In the genomic region with DNA sequence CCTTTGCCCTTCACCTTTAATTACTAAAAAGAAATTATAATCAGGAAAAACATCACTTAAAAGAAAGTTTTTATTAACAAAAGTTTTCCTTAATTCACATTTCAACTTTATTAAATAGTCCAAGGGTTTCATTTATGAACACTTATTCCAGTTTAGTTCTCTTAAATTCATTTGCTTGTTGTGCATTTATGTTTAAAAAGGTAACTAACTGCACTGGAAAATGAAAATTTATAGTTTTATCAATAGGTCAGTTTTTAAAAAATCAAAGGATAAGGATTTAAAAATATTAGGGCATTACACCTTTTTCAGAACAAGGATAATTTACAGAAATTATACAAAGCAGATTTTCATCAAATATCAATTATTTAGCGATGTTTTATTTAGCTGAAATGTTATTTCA, we compare ENCODE assay signal across 10 cellular contexts. TPM values are rescaled to one million over a fixed set of nuclear protein-coding genes. Genes with fewer than 3 reads are reported as not detected.
DNase-seq lines count a peak whose midpoint lies in the region; ATAC-seq, FAIRE-seq and TF ChIP-seq lines count a peak whose summit lies in the region.
"Had no signal": no experiment of that assay in that cellular context is flagged by ENCODE, and none has a peak within 500 bp of the region (broad histone marks: within the 10 kb centered on the region; RNA-seq: fewer than 3 reads in every experiment).

No MANE protein-coding gene starts in this region.

- peaks cover 62% of the 10 kb centered on the region for H3K79me2 ChIP-seq in keratinocyte (ENCODE audit: control insufficient read depth, insufficient read depth, low read length)

- WGBS in suprapubic skin, result 97% methylated on average over 1 of the region's 1 CpG

- H2AFZ ChIP-seq in keratinocyte (ENCODE audit: control insufficient read depth, low read length), result peak overlapping the region; percentile 44

- peaks cover 3% of the 10 kb centered on the region for H4K20me1 ChIP-seq in keratinocyte (ENCODE audit: control insufficient read depth, extremely low read depth, insufficient read depth, low read length)

- TF ChIP-seq EP300 in suprapubic skin (IDR thresholded peaks at IDR 0.05), result no peak

- no peak for TF ChIP-seq POLR2A in suprapubic skin (IDR thresholded peaks at IDR 0.05)

- no peak for DNase-seq in activated CD8-positive, alpha-beta memory T cell treated with anti-CD3 and anti-CD28 coated beads, Interleukin-2, amount 10 ng/mL, durations not matched to agents 7 days and 5 days
- no peak for DNase-seq in activated CD8-positive, alpha-beta memory T cell treated with anti-CD3 and anti-CD28 coated beads, Interleukin-2, amount 50 U/mL, for 4 hours
- DNase-seq in keratinocyte (ENCODE audit: low read depth, low spot score), result no peak
- no peak for DNase-seq in suprapubic skin (ENCODE audit: low spot score in 2 of 2)
- DNase-seq in foreskin melanocyte, result no peak
- no peak for DNase-seq in DMS153 (lab: John Stamatoyannopoulos, UW)
- DNase-seq: NK-92 treated with Interleukin-12 subunit alpha and Interleukin-12 subunit beta, amount 100 ng/mL, for 24 hours had no signal

- peak overlapping the region; percentile 81 for H3K9ac ChIP-seq in keratinocyte (ENCODE audit: control insufficient read depth, extremely low read depth, insufficient read depth, low read length)

- peaks cover 30 to 41% of the 10 kb centered on the region in 2 experiments for H3K36me3 ChIP-seq in keratinocyte (ENCODE audit: control insufficient read depth in 2 of 2, extremely low read depth in 1 of 2, insufficient read depth in 2 of 2, low read length in 2 of 2)
- peaks cover 53% of the 10 kb centered on the region for H3K36me3 ChIP-seq in suprapubic skin

- H3K9me3 Mint-ChIP-seq in activated CD8-positive, alpha-beta memory T cell treated with anti-CD3 and anti-CD28 coated beads, Interleukin-2, amount 10 ng/mL, durations not matched to agents 7 days and 5 days (ENCODE audit: low read depth), result no peaks in the 10 kb centered on the region
- H3K9me3 Mint-ChIP-seq in activated T-helper 17 cell treated with anti-CD3 and anti-CD28 coated beads, Interleukin-2, amount 50 U/mL, for 72 hours, result no peaks in the 10 kb centered on the region

- no peak for FAIRE-seq in keratinocyte (lab: Jason Lieb, UNC)
- FAIRE-seq: colon had no signal

- H3K4me1 ChIP-seq in keratinocyte (ENCODE audit: control insufficient read depth, extremely low read depth, insufficient read depth, low read length) (peaks cover 30% of the 10 kb centered on the region), suprapubic skin (peaks cover 39% of the 10 kb centered on the region)

- H3K27ac ChIP-seq in keratinocyte (ENCODE audit: control insufficient read depth, insufficient read depth, low read length) (peak overlapping the region; percentile 64), suprapubic skin (no peak overlapping the region)

- H3K9me3 ChIP-seq in keratinocyte (ENCODE audit: control insufficient read depth, low read depth, low read length) (no peaks in the 10 kb centered on the region), suprapubic skin (no peaks in the 10 kb centered on the region)

- H3K27ac Mint-ChIP-seq in activated CD8-positive, alpha-beta memory T cell treated with anti-CD3 and anti-CD28 coated beads, Interleukin-2, amount 10 ng/mL, durations not matched to agents 7 days and 5 days, result peak overlapping the region; percentile 87
- peak overlapping the region; percentile 40 for H3K27ac Mint-ChIP-seq in activated T-helper 17 cell treated with anti-CD3 and anti-CD28 coated beads, Interleukin-2, amount 50 U/mL, for 72 hours

- no peak for TF ChIP-seq CTCF in keratinocyte (optimal IDR thresholded peaks at IDR 0.05 in 1 of 3, IDR thresholded peaks at IDR 0.05 in 1 of 3, conservative IDR thresholded peaks at IDR 0.05 in 1 of 3; ENCODE audit: extremely low read depth in 1 of 3, insufficient read depth in 2 of 3, low read length in 3 of 3)
- no peak for TF ChIP-seq CTCF in suprapubic skin (IDR thresholded peaks at IDR 0.05)

- no peak for ATAC-seq in activated CD8-positive, alpha-beta memory T cell treated with anti-CD3 and anti-CD28 coated beads, Interleukin-2, amount 10 ng/mL, durations not matched to agents 7 days and 5 days
- ATAC-seq in activated T-helper 17 cell treated with anti-CD3 and anti-CD28 coated beads, Interleukin-2, amount 50 U/mL, for 72 hours (replicated peaks), result no peak
- no peak for ATAC-seq in GM18498 (IDR thresholded peaks at IDR 0.05; ENCODE audit: unreplicated experiment)

- CTCF ChIA-PET in activated CD8-positive, alpha-beta memory T cell treated with anti-CD3 and anti-CD28 coated beads, Interleukin-2, amount 10 ng/mL, durations not matched to agents 7 days and 5 days (lab: Charles Lee), result interaction anchor here (1.0 to 1.5 kb wide), 6 partner anchors 8 to 382 kb away, joined by 3 to 6 read pairs (median 5); a partner anchor contains a TSS

- H3K4me3 Mint-ChIP-seq in activated CD8-positive, alpha-beta memory T cell treated with anti-CD3 and anti-CD28 coated beads, Interleukin-2, amount 10 ng/mL, durations not matched to agents 7 days and 5 days, result peak overlapping the region; percentile 87
- H3K4me3 Mint-ChIP-seq in activated T-helper 17 cell treated with anti-CD3 and anti-CD28 coated beads, Interleukin-2, amount 50 U/mL, for 72 hours, result peak overlapping the region; percentile 90

- no peaks in the 10 kb centered on the region for H3K27me3 Mint-ChIP-seq in activated CD8-positive, alpha-beta memory T cell treated with anti-CD3 and anti-CD28 coated beads, Interleukin-2, amount 10 ng/mL, durations not matched to agents 7 days and 5 days
- H3K27me3 Mint-ChIP-seq in activated T-helper 17 cell treated with anti-CD3 and anti-CD28 coated beads, Interleukin-2, amount 50 U/mL, for 72 hours, result no peaks in the 10 kb centered on the region

- no peaks in the 10 kb centered on the region for H3K9me1 ChIP-seq in keratinocyte (ENCODE audit: control insufficient read depth, extremely low read depth, insufficient read depth, low read length)

- H3K4me3 ChIP-seq in keratinocyte (ENCODE audit: control insufficient read depth in 2 of 3, extremely low read depth in 1 of 3, insufficient read depth in 2 of 3, low read depth in 1 of 3, low read length in 3 of 3), result peak overlapping the region in 2 of 3 experiments; percentile 69 to 71
- H3K4me3 ChIP-seq in suprapubic skin, result peak overlapping the region; percentile 91

- peak overlapping the region; percentile 96 for H3K4me2 ChIP-seq in keratinocyte (ENCODE audit: control insufficient read depth, extremely low read depth, insufficient read depth, low read depth, low read length)

- H3K27me3 ChIP-seq in keratinocyte (ENCODE audit: control insufficient read depth, extremely low read depth, insufficient read depth, low read length), result no peaks in the 10 kb centered on the region
- no peaks in the 10 kb centered on the region for H3K27me3 ChIP-seq in suprapubic skin

- H3K36me3 Mint-ChIP-seq in activated CD8-positive, alpha-beta memory T cell treated with anti-CD3 and anti-CD28 coated beads, Interleukin-2, amount 10 ng/mL, durations not matched to agents 7 days and 5 days, result peaks cover 63% of the 10 kb centered on the region
- peaks cover 93% of the 10 kb centered on the region for H3K36me3 Mint-ChIP-seq in activated T-helper 17 cell treated with anti-CD3 and anti-CD28 coated beads, Interleukin-2, amount 50 U/mL, for 72 hours (ENCODE audit: low read depth)

- dilution Hi-C loops in keratinocyte (cut with MboI; ENCODE audit: extremely low pct_ligation_motif_present, low sequenced_read_pairs), result no loop called here

- H3K4me1 Mint-ChIP-seq in activated CD8-positive, alpha-beta memory T cell treated with anti-CD3 and anti-CD28 coated beads, Interleukin-2, amount 10 ng/mL, durations not matched to agents 7 days and 5 days, result peaks cover 71% of the 10 kb centered on the region
- H3K4me1 Mint-ChIP-seq in activated T-helper 17 cell treated with anti-CD3 and anti-CD28 coated beads, Interleukin-2, amount 50 U/mL, for 72 hours, result peaks cover 29% of the 10 kb centered on the region

RNA-seq across cellular contexts. Expression of a gene that starts 1.0 kb away (rescaled TPM):
- total RNA-seq in activated CD8-positive, alpha-beta memory T cell treated with anti-CD3 and anti-CD28 coated beads, Interleukin-2, amount 10 ng/mL, durations not matched to agents 7 days and 5 days, result 10 to 100 TPM; 78.3 to 80.8 TPM
- total RNA-seq in activated T-helper 17 cell treated with anti-CD3 and anti-CD28 coated beads, Interleukin-2, amount 50 U/mL, for 72 hours, result 10 to 100 TPM; 45.5 to 78.0 TPM
- 48.3 to 100 TPM (median 99.7 TPM) in 3 replicates for polyA plus RNA-seq in keratinocyte
- polyA plus RNA-seq in keratinocyte (2011; ENCODE audit: low read depth), result 103 TPM
- polyA plus RNA-seq in keratinocyte (2011; cell fraction: cytosol; rRNA removed), result 59.0 and 59.8 TPM in 2 replicates
- 9.8 and 16.4 TPM in 2 replicates for polyA plus RNA-seq in keratinocyte (2011; cell fraction: nucleus; rRNA removed)
- polyA plus RNA-seq in keratinocyte (2012; ENCODE audit: low replicate concordance), result 71.0 and 118 TPM in 2 replicates
- polyA minus RNA-seq in keratinocyte, result 5.2 to 8.3 TPM (median 6.4 TPM) in 3 replicates
- polyA minus RNA-seq in keratinocyte (2011; cell fraction: cytosol; rRNA and poly(A)+ RNA removed), result 37.8 TPM
- 3.3 and 3.9 TPM in 2 replicates for polyA minus RNA-seq in keratinocyte (2011; cell fraction: nucleus; rRNA and poly(A)+ RNA removed)
- total RNA-seq in suprapubic skin, result 10 to 100 TPM; 16.1 to 26.8 (median 19.5) TPM

RNA-seq across cellular contexts. Expression of a gene that starts 9.5 kb away (rescaled TPM):
- 100 to 1,000 TPM in 1 of 2 experiments, 10 to 100 TPM in 1; 80.4 to 104 TPM for total RNA-seq in activated CD8-positive, alpha-beta memory T cell treated with anti-CD3 and anti-CD28 coated beads, Interleukin-2, amount 10 ng/mL, durations not matched to agents 7 days and 5 days
- total RNA-seq in activated T-helper 17 cell treated with anti-CD3 and anti-CD28 coated beads, Interleukin-2, amount 50 U/mL, for 72 hours, result 100 to 1,000 TPM in 1 of 2 donors, 10 to 100 TPM in 1; 77.1 to 107 TPM
- polyA plus RNA-seq in keratinocyte, result 70.7 to 86.9 TPM (median 75.3 TPM) in 3 replicates
- polyA plus RNA-seq in keratinocyte (2011; ENCODE audit: low read depth), result 211 TPM
- polyA plus RNA-seq in keratinocyte (2011; cell fraction: cytosol; rRNA removed), result 66.1 and 129 TPM in 2 replicates
- polyA plus RNA-seq in keratinocyte (2011; cell fraction: nucleus; rRNA removed), result 26.8 and 42.0 TPM in 2 replicates
- 79.1 and 112 TPM in 2 replicates for polyA plus RNA-seq in keratinocyte (2012; ENCODE audit: low replicate concordance)
- polyA minus RNA-seq in keratinocyte, result 90.1 to 126 TPM (median 96.3 TPM) in 3 replicates
- 106 TPM for polyA minus RNA-seq in keratinocyte (2011; cell fraction: cytosol; rRNA and poly(A)+ RNA removed)
- 26.6 and 32.0 TPM in 2 replicates for polyA minus RNA-seq in keratinocyte (2011; cell fraction: nucleus; rRNA and poly(A)+ RNA removed)
- 10 to 100 TPM; 25.4 to 42.2 (median 32.8) TPM for total RNA-seq in suprapubic skin

RNA-seq across cellular contexts. Expression of a gene that starts 13.9 kb away (rescaled TPM):
- not detected for total RNA-seq in activated CD8-positive, alpha-beta memory T cell treated with anti-CD3 and anti-CD28 coated beads, Interleukin-2, amount 10 ng/mL, durations not matched to agents 7 days and 5 days
- under 1 TPM; 0.08 to 0.13 TPM for total RNA-seq in activated T-helper 17 cell treated with anti-CD3 and anti-CD28 coated beads, Interleukin-2, amount 50 U/mL, for 72 hours
- polyA plus RNA-seq in keratinocyte, result 0.03 TPM in 1 of 3 replicates, not detected in the others
- polyA plus RNA-seq in keratinocyte (2011; ENCODE audit: low read depth), result not detected
- not detected in 2 replicates for polyA plus RNA-seq in keratinocyte (2011; cell fraction: cytosol; rRNA removed)
- polyA plus RNA-seq in keratinocyte (2011; cell fraction: nucleus; rRNA removed), result 0.04 TPM in 1 of 2 replicates, not detected in the other
- 0.02 and 0.08 TPM in 2 replicates for polyA plus RNA-seq in keratinocyte (2012; ENCODE audit: low replicate concordance)
- polyA minus RNA-seq in keratinocyte, result not detected in 3 replicates
- polyA minus RNA-seq in keratinocyte (2011; cell fraction: cytosol; rRNA and poly(A)+ RNA removed), result not detected
- not detected in 2 replicates for polyA minus RNA-seq in keratinocyte (2011; cell fraction: nucleus; rRNA and poly(A)+ RNA removed)
- total RNA-seq in suprapubic skin, result under 1 TPM in 1 of 4 donors, not detected in 3; 0.17 TPM

RNA-seq across cellular contexts. Expression of a gene that starts 26.0 kb away (rescaled TPM):
- total RNA-seq in activated CD8-positive, alpha-beta memory T cell treated with anti-CD3 and anti-CD28 coated beads, Interleukin-2, amount 10 ng/mL, durations not matched to agents 7 days and 5 days, result 10 to 100 TPM; 39.6 to 48.0 TPM
- 10 to 100 TPM; 29.7 to 52.2 TPM for total RNA-seq in activated T-helper 17 cell treated with anti-CD3 and anti-CD28 coated beads, Interleukin-2, amount 50 U/mL, for 72 hours
- polyA plus RNA-seq in keratinocyte, result 102 to 171 TPM (median 138 TPM) in 3 replicates
- polyA plus RNA-seq in keratinocyte (2011; ENCODE audit: low read depth), result 63.5 TPM
- polyA plus RNA-seq in keratinocyte (2011; cell fraction: cytosol; rRNA removed), result 76.8 and 119 TPM in 2 replicates
- 133 and 140 TPM in 2 replicates for polyA plus RNA-seq in keratinocyte (2011; cell fraction: nucleus; rRNA removed)
- polyA plus RNA-seq in keratinocyte (2012; ENCODE audit: low replicate concordance), result 25.5 and 178 TPM in 2 replicates
- 74.1 to 149 TPM (median 79.1 TPM) in 3 replicates for polyA minus RNA-seq in keratinocyte
- 105 TPM for polyA minus RNA-seq in keratinocyte (2011; cell fraction: cytosol; rRNA and poly(A)+ RNA removed)
- 54.2 and 59.5 TPM in 2 replicates for polyA minus RNA-seq in keratinocyte (2011; cell fraction: nucleus; rRNA and poly(A)+ RNA removed)
- total RNA-seq in suprapubic skin, result 10 to 100 TPM; 25.6 to 38.7 (median 34.7) TPM

RNA-seq across cellular contexts. Expression of a gene that starts 52.0 kb away (rescaled TPM):
- total RNA-seq in activated CD8-positive, alpha-beta memory T cell treated with anti-CD3 and anti-CD28 coated beads, Interleukin-2, amount 10 ng/mL, durations not matched to agents 7 days and 5 days, result 10 to 100 TPM; 71.2 to 86.2 TPM
- total RNA-seq in activated T-helper 17 cell treated with anti-CD3 and anti-CD28 coated beads, Interleukin-2, amount 50 U/mL, for 72 hours, result 100 to 1,000 TPM in 1 of 2 donors, 10 to 100 TPM in 1; 92.7 to 124 TPM
- 59.7 to 105 TPM (median 68.5 TPM) in 3 replicates for polyA plus RNA-seq in keratinocyte
- polyA plus RNA-seq in keratinocyte (2011; ENCODE audit: low read depth), result 93.9 TPM
- polyA plus RNA-seq in keratinocyte (2011; cell fraction: cytosol; rRNA removed), result 83.6 and 87.1 TPM in 2 replicates
- 98.2 and 131 TPM in 2 replicates for polyA plus RNA-seq in keratinocyte (2011; cell fraction: nucleus; rRNA removed)
- 48.8 and 62.0 TPM in 2 replicates for polyA plus RNA-seq in keratinocyte (2012; ENCODE audit: low replicate concordance)
- 53.2 to 86.3 TPM (median 75.3 TPM) in 3 replicates for polyA minus RNA-seq in keratinocyte
- 29.9 TPM for polyA minus RNA-seq in keratinocyte (2011; cell fraction: cytosol; rRNA and poly(A)+ RNA removed)
- polyA minus RNA-seq in keratinocyte (2011; cell fraction: nucleus; rRNA and poly(A)+ RNA removed), result 20.0 and 32.0 TPM in 2 replicates
- 10 to 100 TPM; 45.9 to 90.0 (median 63.4) TPM for total RNA-seq in suprapubic skin
